20 cellular contexts compared by ENCODE assay signal in genomic region chr3:99413504-99413903, GRCh38.
DNase-seq lines count a peak whose midpoint lies in the region; ATAC-seq and TF ChIP-seq lines count a peak whose summit lies in the region.
"Had no signal": no experiment of that assay in that cellular context is flagged by ENCODE, and none has a peak within 500 bp of the region (broad histone marks: within the 10 kb centered on the region; RNA-seq: fewer than 3 reads in every experiment).

No MANE protein-coding gene starts in this region.

- TF ChIP-seq CTCF in SK-N-SH (IDR thresholded peaks at IDR 0.05) (no peak), fibroblast of mammary gland (conservative IDR thresholded peaks at IDR 0.05; ENCODE audit: control insufficient read depth, insufficient read depth, low read depth, low read length) (no peak), osteocyte (IDR thresholded peaks at IDR 0.05) (no peak), left ventricle myocardium inferior (IDR thresholded peaks at IDR 0.05; ENCODE audit: borderline replicate concordance) (no peak)

- H3K4me1 ChIP-seq in SK-N-SH (ENCODE audit: control insufficient read depth in 1 of 2, insufficient read depth in 2 of 2, low read depth in 1 of 2, low read length in 1 of 2) (peaks cover 0 to 16% of the 10 kb centered on the region in 2 experiments; a peak in 2 of 4 replicates), left ventricle myocardium inferior (no peaks in the 10 kb centered on the region)
- H3K4me1 ChIP-seq: gastrocnemius medialis, right atrium auricular region, upper lobe of right lung had no signal

- no peak overlapping the region for H3K4me3 Mint-ChIP-seq in osteocyte (ENCODE audit: unreplicated experiment)
- no peak overlapping the region for H3K4me3 Mint-ChIP-seq in stimulated activated naive B cell treated with anti-CD40 and anti-IgM and Interleukin-4, amounts not matched to agents 10 μg/mL and 1 μg/mL and 100 μg/mL, for 72 hours
- no peak overlapping the region for H3K4me3 Mint-ChIP-seq in activated T-cell treated with anti-CD3 and anti-CD28 coated beads, Interleukin-2, amount 50 U/mL, for 4 hours
- H3K4me3 Mint-ChIP-seq: CD4-positive, CD25-positive, alpha-beta regulatory T cell; dendritic cell treated with granulocyte-macrophage colony-stimulating factor and Interleukin-4, amounts not matched to agents 40 ng/mL and 50 ng/mL, for 4 days; IgD-negative memory B cell; naive thymus-derived CD8-positive, alpha-beta T cell; T-cell had no signal

- 4% methylated on average over 1 of the region's 1 CpG for WGBS in SK-N-SH (ENCODE audit: low lambda C conversion rate)

- CTCF ChIA-PET in SK-N-SH (lab: Yijun Ruan, JAX): interaction anchor here (1.2 kb wide), 1 partner anchor 8 kb away, joined by 3 read pairs; no protein-coding TSS in a partner anchor

- H3K27ac Mint-ChIP-seq in osteocyte (ENCODE audit: unreplicated experiment): peak overlapping the region; percentile 95
- H3K27ac Mint-ChIP-seq in stimulated activated naive B cell treated with anti-CD40 and anti-IgM and Interleukin-4, amounts not matched to agents 10 μg/mL and 1 μg/mL and 100 μg/mL, for 72 hours: no peak overlapping the region
- H3K27ac Mint-ChIP-seq: CD4-positive, CD25-positive, alpha-beta regulatory T cell; dendritic cell treated with granulocyte-macrophage colony-stimulating factor and Interleukin-4, amounts not matched to agents 40 ng/mL and 50 ng/mL, for 4 days; IgD-negative memory B cell; naive thymus-derived CD8-positive, alpha-beta T cell; T-cell had no signal

- H3K4me1 Mint-ChIP-seq in osteocyte (ENCODE audit: unreplicated experiment): peaks cover 86% of the 10 kb centered on the region
- H3K4me1 Mint-ChIP-seq in stimulated activated naive B cell treated with anti-CD40 and anti-IgM and Interleukin-4, amounts not matched to agents 10 μg/mL and 1 μg/mL and 100 μg/mL, for 72 hours: no peaks in the 10 kb centered on the region
- H3K4me1 Mint-ChIP-seq in activated T-cell treated with anti-CD3 and anti-CD28 coated beads, Interleukin-2, amount 50 U/mL, for 4 hours (ENCODE audit: low read depth): no peaks in the 10 kb centered on the region
- H3K4me1 Mint-ChIP-seq: CD4-positive, CD25-positive, alpha-beta regulatory T cell; IgD-negative memory B cell; naive thymus-derived CD8-positive, alpha-beta T cell; T-cell had no signal

- no peak for ATAC-seq in stimulated activated naive B cell treated with anti-CD40 and anti-IgM and Interleukin-4, amounts not matched to agents 10 μg/mL and 1 μg/mL and 100 μg/mL, for 72 hours (replicated peaks)
- no peak for ATAC-seq in activated T-cell treated with anti-CD3 and anti-CD28 coated beads, Interleukin-2, amount 50 U/mL, for 4 hours
- ATAC-seq: gastrocnemius medialis; naive thymus-derived CD8-positive, alpha-beta T cell; T-cell; upper lobe of right lung had no signal

- H2AFZ ChIP-seq in SK-N-SH (ENCODE audit: low read depth): peak overlapping the region; percentile 32; the same call in 1 of the 2 replicates

- POLR2A ChIA-PET in SK-N-SH (lab: Yijun Ruan, JAX): no interaction called here

- no peaks in the 10 kb centered on the region for H3F3A ChIP-seq in SK-N-SH (replicated peaks; ENCODE audit: insufficient read depth)

- peaks cover 11% of the 10 kb centered on the region for H3K36me3 Mint-ChIP-seq in osteocyte (ENCODE audit: unreplicated experiment)
- no peaks in the 10 kb centered on the region for H3K36me3 Mint-ChIP-seq in stimulated activated naive B cell treated with anti-CD40 and anti-IgM and Interleukin-4, amounts not matched to agents 10 μg/mL and 1 μg/mL and 100 μg/mL, for 72 hours
- H3K36me3 Mint-ChIP-seq in activated T-cell treated with anti-CD3 and anti-CD28 coated beads, Interleukin-2, amount 50 U/mL, for 4 hours (ENCODE audit: insufficient read depth): no peaks in the 10 kb centered on the region
- H3K36me3 Mint-ChIP-seq: CD4-positive, CD25-positive, alpha-beta regulatory T cell; IgD-negative memory B cell; naive thymus-derived CD8-positive, alpha-beta T cell; T-cell had no signal

- intact Hi-C loops in left ventricle myocardium inferior (cut with micrococcal nuclease): no loop called here

- TF ChIP-seq EP300 in SK-N-SH (IDR thresholded peaks at IDR 0.05; ENCODE audit: borderline replicate concordance in 1 of 2, low read depth in 1 of 2, low read length in 1 of 2): peak in 1 of 2 experiments; percentile 81; a peak in 2 of 4 replicates

- no peaks in the 10 kb centered on the region for H3K9me2 ChIP-seq in SK-N-SH

- H3K27ac ChIP-seq in SK-N-SH (ENCODE audit: low read depth in 2 of 2, low read length in 1 of 2) (peak overlapping the region; percentile 69 to 82; a peak in 3 of 4 replicates), left ventricle myocardium inferior (replicated peaks) (no peak overlapping the region)
- H3K27ac ChIP-seq: gastrocnemius medialis, right atrium auricular region, upper lobe of right lung had no signal

- H3K4me3 ChIP-seq in SK-N-SH (ENCODE audit: low read depth in 2 of 2, low read length in 1 of 2): no peak overlapping the region
- H3K4me3 ChIP-seq in fibroblast of mammary gland (ENCODE audit: control insufficient read depth, low read depth, low read length): no peak overlapping the region
- H3K4me3 ChIP-seq in left ventricle myocardium inferior: no peak overlapping the region
- H3K4me3 ChIP-seq: gastrocnemius medialis, right atrium auricular region, upper lobe of right lung had no signal

- H3K36me3 ChIP-seq in SK-N-SH (replicated peaks in 1 of 2; ENCODE audit: control insufficient read depth in 1 of 2, insufficient read depth in 2 of 2, low read length in 1 of 2): no peaks in the 10 kb centered on the region
- no peaks in the 10 kb centered on the region for H3K36me3 ChIP-seq in left ventricle myocardium inferior
- H3K36me3 ChIP-seq: gastrocnemius medialis, right atrium auricular region, upper lobe of right lung had no signal

- H3K9me3 Mint-ChIP-seq in osteocyte (ENCODE audit: unreplicated experiment): peaks cover 19% of the 10 kb centered on the region
- no peaks in the 10 kb centered on the region for H3K9me3 Mint-ChIP-seq in stimulated activated naive B cell treated with anti-CD40 and anti-IgM and Interleukin-4, amounts not matched to agents 10 μg/mL and 1 μg/mL and 100 μg/mL, for 72 hours
- H3K9me3 Mint-ChIP-seq in activated T-cell treated with anti-CD3 and anti-CD28 coated beads, Interleukin-2, amount 50 U/mL, for 4 hours: no peaks in the 10 kb centered on the region
- H3K9me3 Mint-ChIP-seq: dendritic cell treated with granulocyte-macrophage colony-stimulating factor and Interleukin-4, amounts not matched to agents 40 ng/mL and 50 ng/mL, for 4 days had no signal

- no peak for TF ChIP-seq RAD21 in SK-N-SH (IDR thresholded peaks at IDR 0.05; ENCODE audit: low read length)

- H3K4me2 ChIP-seq in SK-N-SH: no peak overlapping the region

- H4K20me1 ChIP-seq in SK-N-SH (ENCODE audit: insufficient read depth): no peaks in the 10 kb centered on the region

- H3K27me3 ChIP-seq in SK-N-SH (ENCODE audit: insufficient read depth): no peaks in the 10 kb centered on the region
- no peaks in the 10 kb centered on the region for H3K27me3 ChIP-seq in left ventricle myocardium inferior (ENCODE audit: low read depth)
- H3K27me3 ChIP-seq: gastrocnemius medialis, right atrium auricular region, upper lobe of right lung had no signal

- H3K9me3 ChIP-seq in SK-N-SH: no peaks in the 10 kb centered on the region
- H3K9me3 ChIP-seq in left ventricle myocardium inferior (replicated peaks): no peaks in the 10 kb centered on the region
- H3K9me3 ChIP-seq: gastrocnemius medialis, right atrium auricular region, upper lobe of right lung had no signal

- no peaks in the 10 kb centered on the region for H3K27me3 Mint-ChIP-seq in osteocyte (ENCODE audit: unreplicated experiment)
- H3K27me3 Mint-ChIP-seq in stimulated activated naive B cell treated with anti-CD40 and anti-IgM and Interleukin-4, amounts not matched to agents 10 μg/mL and 1 μg/mL and 100 μg/mL, for 72 hours: no peaks in the 10 kb centered on the region
- H3K27me3 Mint-ChIP-seq in activated T-cell treated with anti-CD3 and anti-CD28 coated beads, Interleukin-2, amount 50 U/mL, for 4 hours (ENCODE audit: low read depth): no peaks in the 10 kb centered on the region
- H3K27me3 Mint-ChIP-seq: CD4-positive, CD25-positive, alpha-beta regulatory T cell; dendritic cell treated with granulocyte-macrophage colony-stimulating factor and Interleukin-4, amounts not matched to agents 40 ng/mL and 50 ng/mL, for 4 days; IgD-negative memory B cell; T-cell had no signal

- DNase-seq in GM03348 (ENCODE audit: low spot score) (peak; percentile 64), SK-N-SH (no peak), fibroblast of mammary gland (ENCODE audit: low read depth) (peak; percentile 49), osteocyte (ENCODE audit: extremely low spot score, unreplicated experiment) (no peak), left ventricle myocardium inferior (no peak), putamen (ENCODE audit: low spot score) (no peak)
- DNase-seq in stimulated activated naive B cell treated with anti-CD40 and anti-IgM and Interleukin-4, amounts not matched to agents 10 μg/mL and 1 μg/mL and 100 μg/mL, for 72 hours: no peak
- DNase-seq in activated T-cell treated with anti-CD3 and anti-CD28 coated beads, Interleukin-2, amount 50 U/mL, for 4 hours: no peak
- DNase-seq: CD4-positive, CD25-positive, alpha-beta regulatory T cell; gastrocnemius medialis; islet precursor cell; naive thymus-derived CD8-positive, alpha-beta T cell; NCI-H1417; NCI-H446 treated with DMSO at 0.1 percent for 48 hours; stimulated activated CD4-positive, alpha-beta T cell treated with anti-CD3 and anti-CD28 coated beads, Interleukin-4, amount 100 ng/mL, for 1 hour; T-cell; upper lobe of right lung had no signal

- no peak overlapping the region for H3K9ac ChIP-seq in SK-N-SH

- H3K79me2 ChIP-seq in SK-N-SH (ENCODE audit: insufficient read depth): no peaks in the 10 kb centered on the region

TF ChIP-seq in SK-N-SH, 30 proteins besides CTCF, POLR2A, EP300 and RAD21 (continues in another document):
- no peak for TF ChIP-seq NRF1 (IDR thresholded peaks at IDR 0.05; ENCODE audit: low read depth, low read length)
- TF ChIP-seq, protein P1, sequence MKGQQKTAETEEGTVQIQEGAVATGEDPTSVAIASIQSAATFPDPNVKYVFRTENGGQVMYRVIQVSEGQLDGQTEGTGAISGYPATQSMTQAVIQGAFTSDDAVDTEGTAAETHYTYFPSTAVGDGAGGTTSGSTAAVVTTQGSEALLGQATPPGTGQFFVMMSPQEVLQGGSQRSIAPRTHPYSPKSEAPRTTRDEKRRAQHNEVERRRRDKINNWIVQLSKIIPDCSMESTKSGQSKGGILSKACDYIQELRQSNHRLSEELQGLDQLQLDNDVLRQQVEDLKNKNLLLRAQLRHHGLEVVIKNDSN (IDR thresholded peaks at IDR 0.05; ENCODE audit: borderline replicate concordance, low read depth): no peak
- TF ChIP-seq MEF2A (IDR thresholded peaks at IDR 0.05; ENCODE audit: borderline replicate concordance, low read depth): no peak
- TF ChIP-seq JUND (IDR thresholded peaks at IDR 0.05): peak; percentile 83

Comparison
In these comparisons a context has a peak if more than half of its experiments do, and no peak if none do; other contexts are left out.
1. DNase-seq: peak in GM03348 (single experiment) and fibroblast of mammary gland (single experiment); none in SK-N-SH (single experiment), osteocyte (single experiment), stimulated activated naive B cell treated with anti-CD40 and anti-IgM and Interleukin-4, amounts not matched to agents 10 μg/mL and 1 μg/mL and 100 μg/mL, for 72 hours (single experiment), activated T-cell treated with anti-CD3 and anti-CD28 coated beads, Interleukin-2, amount 50 U/mL, for 4 hours (single experiment), left ventricle myocardium inferior (single experiment) and putamen (single experiment).